13 cellular contexts compared by ENCODE assay signal in the genomic region with DNA sequence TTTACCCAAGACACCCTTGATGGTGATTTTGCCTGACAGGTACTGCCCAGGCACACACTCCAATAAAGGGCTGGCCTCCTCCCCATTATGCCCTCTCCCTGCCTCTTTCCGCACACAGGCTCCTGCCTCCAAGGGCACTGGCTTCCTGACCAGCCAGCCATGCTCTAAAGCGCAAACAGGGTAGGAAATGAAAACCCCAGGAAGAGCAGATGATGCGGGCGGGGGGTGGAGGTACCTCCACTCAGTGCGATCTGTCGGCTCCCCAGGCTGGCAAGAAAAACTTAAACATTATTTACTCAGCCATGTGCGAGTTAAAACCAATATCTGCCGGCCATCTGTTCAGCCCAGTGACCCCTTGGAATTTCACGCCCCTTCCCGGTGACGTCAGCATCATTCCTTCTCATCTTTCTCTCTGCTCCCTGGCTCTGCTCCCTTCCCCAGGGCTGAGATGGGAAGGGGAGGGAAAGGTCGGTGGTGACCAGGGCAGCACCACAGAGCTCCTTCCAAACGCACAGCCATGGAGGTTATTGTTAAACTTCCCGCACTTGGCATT.
DNase-seq lines count a peak whose midpoint lies in the region; ATAC-seq and TF ChIP-seq lines count a peak whose summit lies in the region.
"Had no signal": no experiment of that assay in that cellular context is flagged by ENCODE, and none has a peak within 500 bp of the region (broad histone marks: within the 10 kb centered on the region; RNA-seq: fewer than 3 reads in every experiment).

No MANE protein-coding gene starts in this region.

- peak overlapping the region; percentile 48 for H3K27ac ChIP-seq in WERI-Rb-1
- H3K27ac ChIP-seq: thoracic aorta had no signal

- H3K4me3 ChIP-seq in WERI-Rb-1 (ENCODE audit: low read depth, low read length): no peak overlapping the region; the same call in 1 of the 2 replicates
- H3K4me3 ChIP-seq: thoracic aorta had no signal

- H3K9me3 Mint-ChIP-seq in activated T-cell treated with anti-CD3 and anti-CD28 coated beads, Interleukin-2, amount 50 U/mL, for 72 hours: no peaks in the 10 kb centered on the region
- H3K9me3 Mint-ChIP-seq: activated naive CD8-positive, alpha-beta T cell treated with anti-CD3 and anti-CD28 coated beads, Interleukin-2, amount 10 ng/mL, durations not matched to agents 7 days and 5 days had no signal

- ATAC-seq in activated T-cell treated with anti-CD3 and anti-CD28 coated beads, Interleukin-2, amount 50 U/mL, for 72 hours (replicated peaks in 1 of 2): no peak
- no peak for ATAC-seq in GM18907 (IDR thresholded peaks at IDR 0.05; ENCODE audit: unreplicated experiment)
- no peak for ATAC-seq in HG03045 (IDR thresholded peaks at IDR 0.05; ENCODE audit: unreplicated experiment)

- H3K4me3 Mint-ChIP-seq in activated T-cell treated with anti-CD3 and anti-CD28 coated beads, Interleukin-2, amount 50 U/mL, for 72 hours: no peak overlapping the region
- H3K4me3 Mint-ChIP-seq: activated naive CD8-positive, alpha-beta T cell treated with anti-CD3 and anti-CD28 coated beads, Interleukin-2, amount 10 ng/mL, durations not matched to agents 7 days and 5 days had no signal

- H3K27me3 ChIP-seq in WERI-Rb-1 (ENCODE audit: insufficient read depth, low read depth, severe bottlenecking): no peaks in the 10 kb centered on the region

- no peaks in the 10 kb centered on the region for H3K36me3 Mint-ChIP-seq in activated T-cell treated with anti-CD3 and anti-CD28 coated beads, Interleukin-2, amount 50 U/mL, for 72 hours (ENCODE audit: insufficient read depth in 2 of 2)
- H3K36me3 Mint-ChIP-seq: activated naive CD8-positive, alpha-beta T cell treated with anti-CD3 and anti-CD28 coated beads, Interleukin-2, amount 10 ng/mL, durations not matched to agents 7 days and 5 days had no signal

- H3K9me3 ChIP-seq in WERI-Rb-1 (ENCODE audit: severe bottlenecking): no peaks in the 10 kb centered on the region
- H3K9me3 ChIP-seq: thoracic aorta had no signal

- H3K36me3 ChIP-seq in WERI-Rb-1: no peaks in the 10 kb centered on the region
- H3K36me3 ChIP-seq: thoracic aorta had no signal

- peak; percentile 79 for DNase-seq in ACHN
- peak; percentile 30 for DNase-seq in LHCN-M2 (ENCODE audit: low read depth)
- DNase-seq in WERI-Rb-1: peak; percentile 79
- peak; percentile 62 for DNase-seq in islet precursor cell
- no peak for DNase-seq in activated CD4-positive, CD25-positive, alpha-beta regulatory T cell treated with anti-CD3 and anti-CD28 coated beads, Interleukin-2, amount 50 U/mL, for 72 hours
- no peak for DNase-seq in activated T-cell treated with anti-CD3 and anti-CD28 coated beads, Interleukin-2, amount 50 U/mL, for 72 hours
- DNase-seq: activated naive CD8-positive, alpha-beta T cell treated with anti-CD3 and anti-CD28 coated beads, Interleukin-2, amount 10 ng/mL, durations not matched to agents 7 days and 5 days; DMS53; hippocampal formation; midbrain had no signal

- no peak for TF ChIP-seq CTCF in WERI-Rb-1 (IDR thresholded peaks at IDR 0.05; ENCODE audit: low read depth, low read length)

- H3K4me1 Mint-ChIP-seq in activated T-cell treated with anti-CD3 and anti-CD28 coated beads, Interleukin-2, amount 50 U/mL, for 72 hours (ENCODE audit: low read depth): no peaks in the 10 kb centered on the region
- H3K4me1 Mint-ChIP-seq: activated naive CD8-positive, alpha-beta T cell treated with anti-CD3 and anti-CD28 coated beads, Interleukin-2, amount 10 ng/mL, durations not matched to agents 7 days and 5 days had no signal

- in situ Hi-C loops in ACHN (cut with HindIII; ENCODE audit: low pct_ligation_motif_present, low pct_unique_long_range_greater_than_20kb, low sequenced_read_pairs): no loop called here

- peaks cover 8% of the 10 kb centered on the region for H3K27me3 Mint-ChIP-seq in activated T-cell treated with anti-CD3 and anti-CD28 coated beads, Interleukin-2, amount 50 U/mL, for 72 hours (ENCODE audit: low read depth)
- H3K27me3 Mint-ChIP-seq: activated naive CD8-positive, alpha-beta T cell treated with anti-CD3 and anti-CD28 coated beads, Interleukin-2, amount 10 ng/mL, durations not matched to agents 7 days and 5 days had no signal

- H3K27ac Mint-ChIP-seq in activated T-cell treated with anti-CD3 and anti-CD28 coated beads, Interleukin-2, amount 50 U/mL, for 72 hours: no peak overlapping the region

Comparison
In these comparisons a context has a peak if more than half of its experiments do, and no peak if none do; other contexts are left out.
1. DNase-seq: peak in ACHN (single experiment), LHCN-M2 (single experiment), WERI-Rb-1 (single experiment) and islet precursor cell (single experiment); none in activated CD4-positive, CD25-positive, alpha-beta regulatory T cell treated with anti-CD3 and anti-CD28 coated beads, Interleukin-2, amount 50 U/mL, for 72 hours (single experiment) and activated T-cell treated with anti-CD3 and anti-CD28 coated beads, Interleukin-2, amount 50 U/mL, for 72 hours (0 of 2).